In genomic region chr9:2216591-2216990, GRCh38 we compare ENCODE assay signal across 26 cellular contexts.
DNase-seq lines count a peak whose midpoint lies in the region; ATAC-seq and TF ChIP-seq lines count a peak whose summit lies in the region.
"Had no signal": no experiment of that assay in that cellular context is flagged by ENCODE, and none has a peak within 500 bp of the region (broad histone marks: within the 10 kb centered on the region; RNA-seq: fewer than 3 reads in every experiment).

No MANE protein-coding gene starts in this region.

- no peaks in the 10 kb centered on the region for H4K20me1 ChIP-seq in MM.1S (ENCODE audit: insufficient read depth, low read length)

- H3K27me3 Mint-ChIP-seq in endodermal cell (ENCODE audit: insufficient read depth), result no peaks in the 10 kb centered on the region
- H3K27me3 Mint-ChIP-seq: activated CD4-positive, alpha-beta T cell treated with anti-CD3 and anti-CD28 coated beads, Interleukin-2, amount 10 ng/mL, durations not matched to agents 24 days and 14 days; brain; natural killer cell treated with Interleukin-12 subunit alpha and Interleukin-12 subunit beta and Interleukin-15 and Interleukin-18, amount 100 ng/mL, for 72 hours had no signal

- H3K4me3 ChIP-seq in MM.1S (ENCODE audit: low read length) (no peak overlapping the region), colonic mucosa (no peak overlapping the region), endodermal cell (ENCODE audit: low read length) (no peak overlapping the region)
- H3K4me3 ChIP-seq: ovary had no signal

- H3K36me3 ChIP-seq in MM.1S (replicated peaks; ENCODE audit: insufficient read depth, low read length) (no peaks in the 10 kb centered on the region), colonic mucosa (no peaks in the 10 kb centered on the region), endodermal cell (ENCODE audit: control insufficient read depth, insufficient read depth, low read length) (peaks cover 13% of the 10 kb centered on the region)
- H3K36me3 ChIP-seq: ovary had no signal

- peak; percentile 48 for DNase-seq in Daoy (ENCODE audit: low read depth)
- DNase-seq in MM.1S, result peak; percentile 79
- DNase-seq in astrocyte of the hippocampus (ENCODE audit: low read depth, low spot score), result peak; percentile 91
- peak; percentile 75 for DNase-seq in kidney tubule cell (ENCODE audit: low spot score)
- no peak for DNase-seq in colonic mucosa
- DNase-seq in endodermal cell, result no peak
- no peak for DNase-seq in NCI-H82 (lab: John Stamatoyannopoulos, UW)
- DNase-seq: activated CD4-positive, alpha-beta T cell treated with anti-CD3 and anti-CD28 coated beads, Interleukin-2, amount 10 ng/mL, durations not matched to agents 24 days and 14 days; activated CD8-positive, alpha-beta memory T cell treated with anti-CD3 and anti-CD28 coated beads, Interleukin-2, amount 10 ng/mL, durations not matched to agents 7 days and 5 days; GF-D8; head of caudate nucleus; NCI-H1048; NCI-H2029 treated with DMSO at 0.1 percent for 48 hours; NK-92 treated with Interleukin-12 subunit alpha and Interleukin-12 subunit beta, amount 100 ng/mL, for 24 hours; ovary; right cardiac atrium; stimulated activated CD4-positive, alpha-beta T cell treated with anti-CD3 and anti-CD28 coated beads, Interleukin-15, amount 100 ng/mL, for 24 hours; trophoblast cell had no signal

- no peak overlapping the region for H3K4me2 ChIP-seq in MM.1S (ENCODE audit: low read depth, low read length)
- H3K4me2 ChIP-seq: KMS-11 had no signal

- peaks cover 8% of the 10 kb centered on the region for H3K4me1 ChIP-seq in MM.1S (ENCODE audit: low read length)
- no peaks in the 10 kb centered on the region for H3K4me1 ChIP-seq in colonic mucosa
- no peaks in the 10 kb centered on the region for H3K4me1 ChIP-seq in endodermal cell (ENCODE audit: control insufficient read depth, insufficient read depth, low read length)

- 93 to 100% methylated on average over 1 to 2 of the region's 2 CpGs for WGBS in endodermal cell (ENCODE audit: insufficient coverage in 1 of 2, insufficient read length in 1 of 2), 2 experiments

- H3K9me2 ChIP-seq in MM.1S (replicated peaks; ENCODE audit: insufficient read depth, low read length), result no peaks in the 10 kb centered on the region

- H3K36me3 Mint-ChIP-seq in endodermal cell (ENCODE audit: low read depth), result peaks cover 29% of the 10 kb centered on the region
- H3K36me3 Mint-ChIP-seq: activated CD8-positive, alpha-beta memory T cell treated with anti-CD3 and anti-CD28 coated beads, Interleukin-2, amount 10 ng/mL, durations not matched to agents 7 days and 5 days; activated naive CD4-positive, alpha-beta T cell treated with anti-CD3 and anti-CD28 coated beads, Interleukin-2, amount 50 U/mL, for 72 hours had no signal

- peaks cover 8% of the 10 kb centered on the region for H3K9me3 Mint-ChIP-seq in endodermal cell
- H3K9me3 Mint-ChIP-seq: natural killer cell treated with Interleukin-12 subunit alpha and Interleukin-12 subunit beta and Interleukin-15 and Interleukin-18, amount 100 ng/mL, for 72 hours; T-helper 2 cell treated with Interferon-gamma antibody and Interleukin-4, amounts not matched to agents 5 μg/mL and 100 μg/mL, for 36 hours had no signal

- no peak overlapping the region for H3K9ac ChIP-seq in MM.1S (ENCODE audit: low read length)
- no peak overlapping the region for H3K9ac ChIP-seq in colonic mucosa (ENCODE audit: low read depth in 2 of 2, low read length in 2 of 2)
- H3K9ac ChIP-seq in endodermal cell (ENCODE audit: extremely low read depth, low read length, poor library complexity, severe bottlenecking), result no peak overlapping the region
- H3K9ac ChIP-seq: KMS-11 had no signal

- H3K4me1 Mint-ChIP-seq in endodermal cell, result peaks cover 30% of the 10 kb centered on the region
- H3K4me1 Mint-ChIP-seq: activated CD4-positive, alpha-beta T cell treated with anti-CD3 and anti-CD28 coated beads, Interleukin-2, amount 10 ng/mL, durations not matched to agents 24 days and 14 days; activated CD8-positive, alpha-beta memory T cell treated with anti-CD3 and anti-CD28 coated beads, Interleukin-2, amount 10 ng/mL, durations not matched to agents 7 days and 5 days had no signal

- TF ChIP-seq CTCF in MM.1S (IDR thresholded peaks at IDR 0.05; ENCODE audit: low read length), result no peak
- no peak for TF ChIP-seq CTCF in colonic mucosa (IDR thresholded peaks at IDR 0.05)
- no peak for TF ChIP-seq CTCF in endodermal cell (conservative IDR thresholded peaks at IDR 0.05)

- H3K27ac ChIP-seq in MM.1S (ENCODE audit: low read length), result peak overlapping the region; percentile 20; the same call in 1 of the 2 replicates
- no peak overlapping the region for H3K27ac ChIP-seq in colonic mucosa
- H3K27ac ChIP-seq in endodermal cell (ENCODE audit: low read depth, low read length), result no peak overlapping the region
- H3K27ac ChIP-seq: KMS-11, ovary, VCaP had no signal

- no peaks in the 10 kb centered on the region for H3K27me3 ChIP-seq in MM.1S (replicated peaks; ENCODE audit: insufficient read depth, low read length)
- no peaks in the 10 kb centered on the region for H3K27me3 ChIP-seq in colonic mucosa
- H3K27me3 ChIP-seq in endodermal cell (ENCODE audit: control insufficient read depth, insufficient read depth, low read length, poor library complexity, severe bottlenecking), result no peaks in the 10 kb centered on the region
- H3K27me3 ChIP-seq: ovary had no signal

- no peak overlapping the region for H3K4me3 Mint-ChIP-seq in endodermal cell
- H3K4me3 Mint-ChIP-seq: activated CD4-positive, alpha-beta T cell treated with anti-CD3 and anti-CD28 coated beads, Interleukin-2, amount 10 ng/mL, durations not matched to agents 24 days and 14 days; activated CD8-positive, alpha-beta memory T cell treated with anti-CD3 and anti-CD28 coated beads, Interleukin-2, amount 10 ng/mL, durations not matched to agents 7 days and 5 days; brain; natural killer cell treated with Interleukin-12 subunit alpha and Interleukin-12 subunit beta and Interleukin-15 and Interleukin-18, amount 100 ng/mL, for 72 hours; T-helper 2 cell treated with Interferon-gamma antibody and Interleukin-4, amounts not matched to agents 5 μg/mL and 100 μg/mL, for 36 hours had no signal

- intact Hi-C loops in colonic mucosa (cut with DNase I), result no loop called here

- H3F3A ChIP-seq in MM.1S (ENCODE audit: insufficient read depth, low read length), result no peaks in the 10 kb centered on the region

- no peaks in the 10 kb centered on the region for H3K79me2 ChIP-seq in MM.1S (ENCODE audit: low read length)

- peak overlapping the region; percentile 5; the same call in 1 of the 2 replicates for H2AFZ ChIP-seq in MM.1S (ENCODE audit: low read length)

- no peaks in the 10 kb centered on the region for H3K9me3 ChIP-seq in MM.1S (replicated peaks; ENCODE audit: insufficient read depth, low read length)
- H3K9me3 ChIP-seq in colonic mucosa, result no peaks in the 10 kb centered on the region
- H3K9me3 ChIP-seq in endodermal cell (ENCODE audit: control insufficient read depth, low read length), result no peaks in the 10 kb centered on the region
- H3K9me3 ChIP-seq: ovary had no signal

- H3K27ac Mint-ChIP-seq in endodermal cell, result no peak overlapping the region
- H3K27ac Mint-ChIP-seq: activated CD4-positive, alpha-beta T cell treated with anti-CD3 and anti-CD28 coated beads, Interleukin-2, amount 10 ng/mL, durations not matched to agents 24 days and 14 days; activated CD8-positive, alpha-beta memory T cell treated with anti-CD3 and anti-CD28 coated beads, Interleukin-2, amount 10 ng/mL, durations not matched to agents 7 days and 5 days; activated naive CD4-positive, alpha-beta T cell treated with anti-CD3 and anti-CD28 coated beads, Interleukin-2, amount 50 U/mL, for 72 hours; brain; natural killer cell treated with Interleukin-12 subunit alpha and Interleukin-12 subunit beta and Interleukin-15 and Interleukin-18, amount 100 ng/mL, for 72 hours; T-helper 2 cell treated with Interferon-gamma antibody and Interleukin-4, amounts not matched to agents 5 μg/mL and 100 μg/mL, for 36 hours had no signal

- no peak for ATAC-seq in esophagus mucosa
- ATAC-seq: activated CD8-positive, alpha-beta memory T cell treated with anti-CD3 and anti-CD28 coated beads, Interleukin-2, amount 10 ng/mL, durations not matched to agents 7 days and 5 days; activated naive CD4-positive, alpha-beta T cell treated with anti-CD3 and anti-CD28 coated beads, Interleukin-2, amount 50 U/mL, for 72 hours; natural killer cell treated with Interleukin-12 subunit alpha and Interleukin-12 subunit beta and Interleukin-15 and Interleukin-18, amount 100 ng/mL, for 72 hours; Panc1; right cardiac atrium had no signal

Comparison
In these comparisons a context has a peak if more than half of its experiments do, and no peak if none do; other contexts are left out.
1. DNase-seq: peak in Daoy (single experiment), MM.1S (single experiment), astrocyte of the hippocampus (single experiment) and kidney tubule cell (single experiment); none in colonic mucosa (single experiment), endodermal cell (single experiment) and NCI-H82 (single experiment).